In the genomic region with DNA sequence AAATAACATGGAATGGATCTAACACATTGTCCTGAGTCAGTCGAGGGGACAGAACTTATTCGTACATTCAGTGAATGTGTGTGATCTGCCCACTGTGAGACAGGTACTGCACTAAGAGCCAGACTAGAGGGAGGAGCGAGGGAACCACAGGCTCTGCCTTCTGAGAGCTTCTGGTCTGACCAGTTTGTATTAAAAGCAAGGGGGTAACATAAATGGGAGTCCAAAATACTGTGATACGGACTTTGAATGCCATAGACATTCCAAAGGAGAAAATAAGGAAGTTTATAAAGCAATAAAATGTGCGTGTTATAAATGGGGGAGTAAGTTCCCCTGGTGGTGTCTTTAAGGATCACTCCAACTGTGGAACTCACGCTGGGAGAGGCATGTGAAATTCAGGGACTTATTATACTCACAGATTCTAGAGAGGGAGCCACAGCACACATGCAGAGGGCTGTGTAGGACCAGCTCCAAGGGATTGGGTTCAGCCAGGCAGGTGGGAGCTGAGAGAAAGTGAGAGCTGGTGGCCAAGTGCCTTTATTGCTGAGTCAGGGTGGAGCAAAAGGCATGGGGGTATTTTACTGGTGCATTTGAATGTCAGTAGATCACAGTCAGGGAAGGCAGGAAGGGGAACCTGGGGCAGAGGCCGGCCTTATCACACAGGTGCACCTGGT, we compare ENCODE assay signal across 1 cellular context.
TF ChIP-seq lines count a peak whose summit lies in the region.

No MANE protein-coding gene starts in this region.

TF ChIP-seq in K562, 482 proteins besides CTCF, POLR2A, EP300 and RAD21 (continued from another document):
- TF ChIP-seq C11orf30 (IDR thresholded peaks at IDR 0.05; ENCODE audit: low read depth): peak; percentile 86
- TF ChIP-seq MAFF (IDR thresholded peaks at IDR 0.05; ENCODE audit: low read length): peak; percentile 64
- no peak for TF ChIP-seq GTF2A2 (tag; IDR thresholded peaks at IDR 0.05)
- TF ChIP-seq MAFG (tag; conservative IDR thresholded peaks at IDR 0.05): peak; percentile 72
- TF ChIP-seq DACH1 (IDR thresholded peaks at IDR 0.05; ENCODE audit: partially characterized antibody): no peak
